8 cellular contexts compared by ENCODE assay signal in the genomic region with DNA sequence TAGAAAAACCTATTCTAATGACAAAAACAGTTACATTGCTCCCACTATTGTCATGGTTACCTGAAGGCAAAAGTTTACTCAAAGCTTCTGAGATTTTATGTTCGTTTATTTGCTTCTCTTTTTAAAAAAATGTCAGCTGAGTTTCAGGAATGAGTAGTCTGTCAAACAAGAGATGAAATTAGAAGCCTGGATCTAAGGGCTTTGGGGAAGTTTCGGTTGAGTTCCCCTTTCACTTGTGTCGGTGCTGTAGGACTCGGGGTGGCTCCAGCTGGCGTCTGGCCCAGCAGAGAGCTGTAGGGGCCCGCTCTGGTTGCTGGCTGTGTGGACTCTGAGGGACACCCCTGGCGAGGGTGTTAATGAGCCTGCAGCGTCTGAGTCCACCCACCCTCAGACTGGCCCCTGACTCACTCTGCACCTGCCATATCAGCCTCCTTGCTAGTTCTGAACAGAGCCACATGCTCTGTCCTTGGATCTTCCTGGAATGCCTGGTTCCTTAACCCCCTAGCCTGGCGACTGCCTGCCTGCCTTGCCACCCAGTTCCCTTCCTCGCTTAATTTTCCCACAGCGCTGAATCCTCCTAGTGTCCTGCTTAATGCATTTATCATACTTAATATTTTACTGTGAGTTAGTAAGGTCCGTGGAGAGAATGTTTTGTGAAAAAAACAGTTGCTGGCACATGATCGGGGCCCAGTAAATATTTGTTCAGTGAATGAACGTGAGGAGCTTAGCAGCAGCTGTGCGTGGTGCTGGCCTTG. TPM values are rescaled to one million over a fixed set of nuclear protein-coding genes. Genes with fewer than 3 reads are reported as not detected.
DNase-seq lines count a peak whose midpoint lies in the region; ATAC-seq and TF ChIP-seq lines count a peak whose summit lies in the region.

No MANE protein-coding gene starts in this region.

- BruUV-seq in A673 (replicated peaks; lab: Mats Ljungman, UMichigan): TSS peak; percentile 46

- ATAC-seq in GM18868 (IDR thresholded peaks at IDR 0.05; ENCODE audit: unreplicated experiment): peak; percentile 39
- no peak for ATAC-seq in GM19455 (IDR thresholded peaks at IDR 0.05; ENCODE audit: unreplicated experiment)

- TF ChIP-seq CTCF in A673 (conservative IDR thresholded peaks at IDR 0.05; ENCODE audit: low read depth, low read length) (no peak), type B pancreatic cell (conservative IDR thresholded peaks at IDR 0.05) (no peak)

- H3K36me3 Mint-ChIP-seq in activated CD4-positive, alpha-beta T cell treated with anti-CD3 and anti-CD28 coated beads, Interleukin-2, amount 10 ng/mL, durations not matched to agents 24 days and 14 days (ENCODE audit: low read depth): peaks cover 25% of the 10 kb centered on the region
- peaks cover 9% of the 10 kb centered on the region for H3K36me3 Mint-ChIP-seq in type B pancreatic cell

- H3K27me3 Mint-ChIP-seq in activated CD4-positive, alpha-beta T cell treated with anti-CD3 and anti-CD28 coated beads, Interleukin-2, amount 10 ng/mL, durations not matched to agents 24 days and 14 days: peaks cover 3% of the 10 kb centered on the region
- no peaks in the 10 kb centered on the region for H3K27me3 Mint-ChIP-seq in type B pancreatic cell

- peak overlapping the region; percentile 90 for H3K4me3 Mint-ChIP-seq in activated CD4-positive, alpha-beta T cell treated with anti-CD3 and anti-CD28 coated beads, Interleukin-2, amount 10 ng/mL, durations not matched to agents 24 days and 14 days
- peak overlapping the region; percentile 97 for H3K4me3 Mint-ChIP-seq in type B pancreatic cell

- H3K27ac Mint-ChIP-seq in activated CD4-positive, alpha-beta T cell treated with anti-CD3 and anti-CD28 coated beads, Interleukin-2, amount 10 ng/mL, durations not matched to agents 24 days and 14 days: peak overlapping the region; percentile 94
- H3K27ac Mint-ChIP-seq in type B pancreatic cell: peak overlapping the region; percentile 95

- DNase-seq in A673 (ENCODE audit: low spot score) (no peak), NCI-H146 treated with DMSO at 0.1 percent for 48 hours (lab: John Stamatoyannopoulos, UW; ENCODE audit: unreplicated experiment) (peak; percentile 49), mucosa of gallbladder (ENCODE audit: low spot score) (peak; percentile 47), type B pancreatic cell (ENCODE audit: extremely low spot score, unreplicated experiment) (no peak)
- DNase-seq in activated CD4-positive, alpha-beta T cell treated with anti-CD3 and anti-CD28 coated beads, Interleukin-2, amount 10 ng/mL, durations not matched to agents 24 days and 14 days: peak; percentile 79

- POLR2A ChIA-PET in A673 (lab: Charles Lee; ENCODE audit: low non-redundant PET): interaction anchor here (0.5 kb wide), 1 partner anchor 388 kb away, joined by 12 read pairs; no protein-coding TSS in a partner anchor

- WGBS in esophagus, 2 donors: 4 to 5% methylated on average over 15 of the region's 15 CpGs

- H3K4me1 ChIP-seq in A673 (ENCODE audit: insufficient read depth, low read length, poor library complexity, severe bottlenecking): peaks cover 9% of the 10 kb centered on the region
- peaks cover 8% of the 10 kb centered on the region in 2 donors for H3K4me1 ChIP-seq in esophagus (ENCODE audit: control insufficient read depth in 2 of 2, insufficient read depth in 2 of 2, low read length in 1 of 2)

- CTCF ChIA-PET in A673 (lab: Charles Lee): no interaction called here

- H3K27ac ChIP-seq in A673 (ENCODE audit: low read depth, low read length, poor library complexity, severe bottlenecking): peak overlapping the region; percentile 48
- peak overlapping the region; percentile 96 to 97 for H3K27ac ChIP-seq in esophagus (ENCODE audit: low read depth in 2 of 2, low read length in 1 of 2)

- H3K9me3 ChIP-seq in A673 (ENCODE audit: low read depth, low read length, poor library complexity, severe bottlenecking): no peaks in the 10 kb centered on the region
- H3K9me3 ChIP-seq in esophagus (ENCODE audit: control insufficient read depth in 2 of 2, insufficient read depth in 1 of 2, low read depth in 1 of 2, low read length in 1 of 2): no peaks in the 10 kb centered on the region

- peaks cover 42% of the 10 kb centered on the region for H3K4me1 Mint-ChIP-seq in activated CD4-positive, alpha-beta T cell treated with anti-CD3 and anti-CD28 coated beads, Interleukin-2, amount 10 ng/mL, durations not matched to agents 24 days and 14 days
- peaks cover 30% of the 10 kb centered on the region for H3K4me1 Mint-ChIP-seq in type B pancreatic cell (ENCODE audit: unreplicated experiment)

- no peaks in the 10 kb centered on the region for H3K36me3 ChIP-seq in A673 (ENCODE audit: insufficient read depth, low read length, poor library complexity, severe bottlenecking)
- H3K36me3 ChIP-seq in esophagus (ENCODE audit: control insufficient read depth in 2 of 2, insufficient read depth in 2 of 2, low read length in 1 of 2): peaks cover 0 to 15% of the 10 kb centered on the region in 2 donors

- H3K27me3 ChIP-seq in A673 (replicated peaks; ENCODE audit: insufficient read depth, low read depth, low read length, poor library complexity) (no peaks in the 10 kb centered on the region), esophagus (ENCODE audit: control insufficient read depth in 1 of 2, insufficient read depth in 2 of 2, low read length in 2 of 2) (no peaks in the 10 kb centered on the region)

- no peaks in the 10 kb centered on the region for H3K9me3 Mint-ChIP-seq in activated CD4-positive, alpha-beta T cell treated with anti-CD3 and anti-CD28 coated beads, Interleukin-2, amount 10 ng/mL, durations not matched to agents 24 days and 14 days
- H3K9me3 Mint-ChIP-seq in type B pancreatic cell: no peaks in the 10 kb centered on the region

- peak overlapping the region; percentile 67 for H3K4me3 ChIP-seq in A673 (ENCODE audit: low read depth, low read length, poor library complexity, severe bottlenecking)
- peak overlapping the region; percentile 54 to 97 for H3K4me3 ChIP-seq in esophagus (ENCODE audit: low read depth in 1 of 2, low read length in 2 of 2)

- intact Hi-C loops in A673 (cut with micrococcal nuclease; ENCODE audit: unreplicated experiment): no loop called here
- intact Hi-C loops in activated CD4-positive, alpha-beta T cell treated with anti-CD3 and anti-CD28 coated beads, Interleukin-2, amount 10 ng/mL, durations not matched to agents 24 days and 14 days (cut with micrococcal nuclease): loop anchor here (2.0 to 5.0 kb wide), 2 partner anchors 40 to 61 kb away; a partner anchor contains a TSS

RNA-seq across cellular contexts. Expression of a gene that starts 1.4 kb away (rescaled TPM):
- 43.6 and 44.9 TPM in 2 replicates for total RNA-seq in A673 (2021)
- total RNA-seq in activated CD4-positive, alpha-beta T cell treated with anti-CD3 and anti-CD28 coated beads, Interleukin-2, amount 10 ng/mL, durations not matched to agents 24 days and 14 days: 42.3 and 43.1 TPM in 2 replicates
- polyA plus RNA-seq in esophagus: 10 to 100 TPM; 42.9 to 59.4 TPM
- 53.0 TPM for total RNA-seq in mucosa of gallbladder
- 44.1 and 51.9 TPM in 2 replicates for total RNA-seq in type B pancreatic cell (ENCODE audit: low replicate concordance)

RNA-seq across cellular contexts. Expression of a gene that starts 31.2 kb away (rescaled TPM):
- total RNA-seq in A673 (2021) (80.1 and 89.9 TPM in 2 replicates), mucosa of gallbladder (72.3 TPM), type B pancreatic cell (ENCODE audit: low replicate concordance) (76.5 and 96.3 TPM in 2 replicates)
- 75.9 and 78.8 TPM in 2 replicates for total RNA-seq in activated CD4-positive, alpha-beta T cell treated with anti-CD3 and anti-CD28 coated beads, Interleukin-2, amount 10 ng/mL, durations not matched to agents 24 days and 14 days
- polyA plus RNA-seq in esophagus: 100 to 1,000 TPM in 1 of 2 donors, 10 to 100 TPM in 1; 82.0 to 107 TPM

RNA-seq across cellular contexts. Expression of a gene that starts 35.0 kb away (rescaled TPM):
- total RNA-seq in A673 (2021) (not detected in 2 replicates), mucosa of gallbladder (not detected), type B pancreatic cell (ENCODE audit: low replicate concordance) (not detected in 2 replicates)
- total RNA-seq in activated CD4-positive, alpha-beta T cell treated with anti-CD3 and anti-CD28 coated beads, Interleukin-2, amount 10 ng/mL, durations not matched to agents 24 days and 14 days: 0.19 TPM in 1 of 2 replicates, not detected in the other
- under 1 TPM; 0.42 to 0.92 TPM for polyA plus RNA-seq in esophagus

RNA-seq across cellular contexts. Expression of a gene that starts 59.9 kb away (rescaled TPM):
- total RNA-seq in A673 (2021) (48.1 and 53.3 TPM in 2 replicates), mucosa of gallbladder (42.4 TPM), type B pancreatic cell (ENCODE audit: low replicate concordance) (44.1 and 49.7 TPM in 2 replicates)
- total RNA-seq in activated CD4-positive, alpha-beta T cell treated with anti-CD3 and anti-CD28 coated beads, Interleukin-2, amount 10 ng/mL, durations not matched to agents 24 days and 14 days: 48.1 and 49.5 TPM in 2 replicates
- 10 to 100 TPM; 40.6 to 47.3 TPM for polyA plus RNA-seq in esophagus

Comparison
In these comparisons a context has a peak if more than half of its experiments do, and no peak if none do; other contexts are left out.
1. DNase-seq: peak in NCI-H146 treated with DMSO at 0.1 percent for 48 hours (single experiment), activated CD4-positive, alpha-beta T cell treated with anti-CD3 and anti-CD28 coated beads, Interleukin-2, amount 10 ng/mL, durations not matched to agents 24 days and 14 days (single experiment) and mucosa of gallbladder (single experiment); none in A673 (single experiment) and type B pancreatic cell (single experiment).